ENCODE assay signal across 1 cellular context in the genomic region with DNA sequence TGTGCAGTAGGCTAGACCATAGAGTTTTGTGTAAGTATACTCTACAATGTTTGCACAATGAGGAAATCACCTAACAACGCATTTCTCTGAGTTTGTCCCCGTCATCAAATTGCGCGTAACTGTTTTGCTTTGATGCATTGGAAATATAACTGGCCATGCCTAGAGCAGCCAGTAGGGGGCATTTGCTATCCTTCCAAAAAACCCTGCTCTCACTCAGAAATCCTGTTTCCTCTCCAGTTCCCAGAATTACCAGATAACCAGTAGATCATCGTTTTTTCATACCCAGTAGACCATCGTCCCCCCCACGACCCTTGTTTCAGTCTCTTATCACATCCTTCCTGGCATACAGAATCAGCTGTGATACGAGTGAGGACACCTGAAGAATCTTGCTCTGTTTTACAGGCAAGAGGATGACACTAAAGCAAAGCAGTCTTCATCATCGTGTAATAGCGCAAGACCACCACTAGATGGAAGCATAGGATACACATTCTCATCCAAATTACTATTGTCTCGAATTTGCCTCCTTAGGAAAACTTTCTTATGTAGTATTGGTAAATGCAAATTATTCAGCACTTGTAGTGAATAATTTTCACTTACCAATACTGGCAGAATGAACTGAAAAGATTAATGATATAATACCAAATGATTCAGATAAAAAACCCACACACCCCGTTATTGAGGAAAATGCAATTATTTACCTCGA.
A peak's percentile ranks its signal among the peaks of the same experiment; 100 is the strongest.
TF ChIP-seq lines count a peak whose summit lies in the region.

No MANE protein-coding gene starts in this region.

TF ChIP-seq in IMR-90, 13 proteins besides CTCF, POLR2A, EP300 and RAD21:
- TF ChIP-seq MAZ (IDR thresholded peaks at IDR 0.05; ENCODE audit: borderline replicate concordance, low read depth, low read length): no peak
- peak; percentile 36; the same call in 1 of the 2 replicates for TF ChIP-seq SMC3 (IDR thresholded peaks at IDR 0.05; ENCODE audit: low read depth, low read length)
- TF ChIP-seq CEBPB (IDR thresholded peaks at IDR 0.05; ENCODE audit: low read depth, low read length): peak; percentile 53; the same call in 1 of the 2 replicates
- TF ChIP-seq MAFK (IDR thresholded peaks at IDR 0.05; ENCODE audit: low read depth, low read length): peak; percentile 54
- TF ChIP-seq, protein P1, sequence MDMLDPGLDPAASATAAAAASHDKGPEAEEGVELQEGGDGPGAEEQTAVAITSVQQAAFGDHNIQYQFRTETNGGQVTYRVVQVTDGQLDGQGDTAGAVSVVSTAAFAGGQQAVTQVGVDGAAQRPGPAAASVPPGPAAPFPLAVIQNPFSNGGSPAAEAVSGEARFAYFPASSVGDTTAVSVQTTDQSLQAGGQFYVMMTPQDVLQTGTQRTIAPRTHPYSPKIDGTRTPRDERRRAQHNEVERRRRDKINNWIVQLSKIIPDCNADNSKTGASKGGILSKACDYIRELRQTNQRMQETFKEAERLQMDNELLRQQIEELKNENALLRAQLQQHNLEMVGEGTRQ (IDR thresholded peaks at IDR 0.05; ENCODE audit: low read depth, low read length): no peak
- TF ChIP-seq, protein P2, sequence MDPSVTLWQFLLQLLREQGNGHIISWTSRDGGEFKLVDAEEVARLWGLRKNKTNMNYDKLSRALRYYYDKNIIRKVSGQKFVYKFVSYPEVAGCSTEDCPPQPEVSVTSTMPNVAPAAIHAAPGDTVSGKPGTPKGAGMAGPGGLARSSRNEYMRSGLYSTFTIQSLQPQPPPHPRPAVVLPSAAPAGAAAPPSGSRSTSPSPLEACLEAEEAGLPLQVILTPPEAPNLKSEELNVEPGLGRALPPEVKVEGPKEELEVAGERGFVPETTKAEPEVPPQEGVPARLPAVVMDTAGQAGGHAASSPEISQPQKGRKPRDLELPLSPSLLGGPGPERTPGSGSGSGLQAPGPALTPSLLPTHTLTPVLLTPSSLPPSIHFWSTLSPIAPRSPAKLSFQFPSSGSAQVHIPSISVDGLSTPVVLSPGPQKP (IDR thresholded peaks at IDR 0.05; ENCODE audit: borderline replicate concordance, low read depth, low read length): no peak
